8 cellular contexts compared by ENCODE assay signal in genomic region chr7:98878365-98879197, GRCh38. TPM values are rescaled to one million over a fixed set of nuclear protein-coding genes. Genes with fewer than 3 reads are reported as not detected.
DNase-seq lines count a peak whose midpoint lies in the region; ATAC-seq and TF ChIP-seq lines count a peak whose summit lies in the region.

TSS of gene TRRAP (plus strand) at chr7:98878532. CDS start at chr7:98881151, 2,619 bp downstream.

- DNase-seq in COLO829 (ENCODE audit: low spot score) (peak; percentile 63), PC-3 (peak; percentile 63), fibroblast of peridontal ligament (ENCODE audit: extremely low read depth) (peak; percentile 59)
- DNase-seq in activated T-helper 2 cell treated with anti-CD3 and anti-CD28 coated beads, Interferon-gamma antibody, Interleukin-2, Interleukin-4, amounts not matched to agents 10 μg/mL and 5 μg/mL and 100 μg/mL, durations not matched to agents 14 hours and 24 hours and 36 hours (ENCODE audit: low spot score) = peak; percentile 72
- DNase-seq in natural killer cell treated with Interleukin-12 subunit alpha and Interleukin-12 subunit beta and Interleukin-15 and Interleukin-18, amount 100 ng/mL, for 72 hours (ENCODE audit: low spot score) = peak; percentile 82
- peak; percentile 83 for DNase-seq in stimulated activated naive CD8-positive, alpha-beta T cell treated with anti-CD3 and anti-CD28 coated beads, Interleukin-15, Interleukin-2, amounts not matched to agents 100 U/mL and 50 U/mL, for 24 hours

- peak; percentile 58 for ATAC-seq in GM19372 (IDR thresholded peaks at IDR 0.05; ENCODE audit: low read depth, unreplicated experiment)
- peak; percentile 39 for ATAC-seq in HG03558 (IDR thresholded peaks at IDR 0.05; ENCODE audit: extremely low read depth, unreplicated experiment)
- peak; percentile 87 for ATAC-seq in PC-3
- ATAC-seq in natural killer cell treated with Interleukin-12 subunit alpha and Interleukin-12 subunit beta and Interleukin-15 and Interleukin-18, amount 100 ng/mL, for 72 hours = peak; percentile 88 to 89
- ATAC-seq in stimulated activated naive CD8-positive, alpha-beta T cell treated with anti-CD3 and anti-CD28 coated beads, Interleukin-15, Interleukin-2, amounts not matched to agents 100 U/mL and 50 U/mL, for 24 hours = peak; percentile 81

- CTCF ChIA-PET in PC-3 (lab: Charles Lee) = no interaction called here

- H3K4me1 Mint-ChIP-seq in activated T-helper 2 cell treated with anti-CD3 and anti-CD28 coated beads, Interferon-gamma antibody, Interleukin-2, Interleukin-4, amounts not matched to agents 10 μg/mL and 5 μg/mL and 100 μg/mL, durations not matched to agents 14 hours and 24 hours and 36 hours (ENCODE audit: low read depth) = peaks cover 11% of the 10 kb centered on the region
- peaks cover 0 to 9% of the 10 kb centered on the region in 2 donors for H3K4me1 Mint-ChIP-seq in natural killer cell treated with Interleukin-12 subunit alpha and Interleukin-12 subunit beta and Interleukin-15 and Interleukin-18, amount 100 ng/mL, for 72 hours (ENCODE audit: low read depth in 2 of 2)

- H3K9me2 ChIP-seq in PC-3 (replicated peaks; ENCODE audit: low read length) = no peaks in the 10 kb centered on the region

- no peaks in the 10 kb centered on the region for H3K27me3 ChIP-seq in PC-3 (ENCODE audit: low read length)

- peak within 1 kb of the TSS; percentile 85 for H3K27ac Mint-ChIP-seq in activated T-helper 2 cell treated with anti-CD3 and anti-CD28 coated beads, Interferon-gamma antibody, Interleukin-2, Interleukin-4, amounts not matched to agents 10 μg/mL and 5 μg/mL and 100 μg/mL, durations not matched to agents 14 hours and 24 hours and 36 hours
- H3K27ac Mint-ChIP-seq in natural killer cell treated with Interleukin-12 subunit alpha and Interleukin-12 subunit beta and Interleukin-15 and Interleukin-18, amount 100 ng/mL, for 72 hours = peak within 1 kb of the TSS; percentile 85 to 93

- peaks cover 26% of the 10 kb centered on the region for H3K36me3 Mint-ChIP-seq in activated T-helper 2 cell treated with anti-CD3 and anti-CD28 coated beads, Interferon-gamma antibody, Interleukin-2, Interleukin-4, amounts not matched to agents 10 μg/mL and 5 μg/mL and 100 μg/mL, durations not matched to agents 14 hours and 24 hours and 36 hours (ENCODE audit: low read depth)
- no peaks in the 10 kb centered on the region for H3K36me3 Mint-ChIP-seq in natural killer cell treated with Interleukin-12 subunit alpha and Interleukin-12 subunit beta and Interleukin-15 and Interleukin-18, amount 100 ng/mL, for 72 hours

- POLR2A ChIA-PET in PC-3 (lab: Charles Lee; ENCODE audit: unreplicated experiment) = interaction anchor here (0.6 kb wide), 2 partner anchors 17 to 90 kb away, joined by 3 to 5 read pairs; no protein-coding TSS in a partner anchor

- H3K36me3 ChIP-seq in PC-3 (ENCODE audit: low read depth, low read length) = peaks cover 17% of the 10 kb centered on the region

- peak; percentile 76 for TF ChIP-seq CTCF in PC-3 (conservative IDR thresholded peaks at IDR 0.05; ENCODE audit: low read depth, low read length)

- peak within 1 kb of the TSS; percentile 99 for H3K4me3 ChIP-seq in PC-3 (ENCODE audit: low read length)

- no peaks in the 10 kb centered on the region for H3F3A ChIP-seq in PC-3 (ENCODE audit: low read length, unreplicated experiment)

- peaks cover 6% of the 10 kb centered on the region; the same call in 1 of the 2 replicates for H4K20me1 ChIP-seq in PC-3 (ENCODE audit: low read length)

- H2AFZ ChIP-seq in PC-3 (ENCODE audit: low read length) = peak within 1 kb of the TSS; percentile 86

- peaks cover 3% of the 10 kb centered on the region for H3K27me3 Mint-ChIP-seq in activated T-helper 2 cell treated with anti-CD3 and anti-CD28 coated beads, Interferon-gamma antibody, Interleukin-2, Interleukin-4, amounts not matched to agents 10 μg/mL and 5 μg/mL and 100 μg/mL, durations not matched to agents 14 hours and 24 hours and 36 hours (ENCODE audit: low read depth)
- no peaks in the 10 kb centered on the region for H3K27me3 Mint-ChIP-seq in natural killer cell treated with Interleukin-12 subunit alpha and Interleukin-12 subunit beta and Interleukin-15 and Interleukin-18, amount 100 ng/mL, for 72 hours

- peaks cover 25% of the 10 kb centered on the region for H3K79me2 ChIP-seq in PC-3 (ENCODE audit: low read length)

- H3K9me3 ChIP-seq in PC-3 (ENCODE audit: low read length) = no peaks in the 10 kb centered on the region

- H3K4me1 ChIP-seq in PC-3 (ENCODE audit: insufficient read depth, low read length) = peaks cover 7% of the 10 kb centered on the region

- intact Hi-C loops in PC-3 (cut with micrococcal nuclease) = loop anchor here (1.0 kb wide), 1 partner anchor 35 kb away; no protein-coding TSS in a partner anchor
- intact Hi-C loops in activated T-helper 2 cell treated with anti-CD3 and anti-CD28 coated beads, Interferon-gamma antibody, Interleukin-2, Interleukin-4, amounts not matched to agents 10 μg/mL and 5 μg/mL and 100 μg/mL, durations not matched to agents 14 hours and 24 hours and 36 hours (cut with micrococcal nuclease) = no loop called here

- 0 out of 2 replicates have a peak within 1 kb of the TSS, but pooled peaks have one; percentile 18 for H3K27ac ChIP-seq in PC-3 (ENCODE audit: low read length)

- BruUV-seq in PC-3 (replicated peaks; lab: Mats Ljungman, UMichigan) = no TSS peak

- peak within 1 kb of the TSS; percentile 95 for H3K4me2 ChIP-seq in PC-3 (ENCODE audit: low read length)

- H3K4me3 Mint-ChIP-seq in activated T-helper 2 cell treated with anti-CD3 and anti-CD28 coated beads, Interferon-gamma antibody, Interleukin-2, Interleukin-4, amounts not matched to agents 10 μg/mL and 5 μg/mL and 100 μg/mL, durations not matched to agents 14 hours and 24 hours and 36 hours (ENCODE audit: low read depth) = peak within 1 kb of the TSS; percentile 91
- H3K4me3 Mint-ChIP-seq in natural killer cell treated with Interleukin-12 subunit alpha and Interleukin-12 subunit beta and Interleukin-15 and Interleukin-18, amount 100 ng/mL, for 72 hours = peak within 1 kb of the TSS; percentile 91

- no peaks in the 10 kb centered on the region for H3K9me3 Mint-ChIP-seq in activated T-helper 2 cell treated with anti-CD3 and anti-CD28 coated beads, Interferon-gamma antibody, Interleukin-2, Interleukin-4, amounts not matched to agents 10 μg/mL and 5 μg/mL and 100 μg/mL, durations not matched to agents 14 hours and 24 hours and 36 hours
- no peaks in the 10 kb centered on the region for H3K9me3 Mint-ChIP-seq in natural killer cell treated with Interleukin-12 subunit alpha and Interleukin-12 subunit beta and Interleukin-15 and Interleukin-18, amount 100 ng/mL, for 72 hours

- peak within 1 kb of the TSS; percentile 96 for H3K9ac ChIP-seq in PC-3 (ENCODE audit: low read length)

RNA-seq across cellular contexts. Expression of gene TRRAP, which starts in this region (rescaled TPM):
- 17.7 and 27.1 TPM in 2 replicates for total RNA-seq in PC-3 (2014; rRNA removed)
- total RNA-seq in activated T-helper 2 cell treated with anti-CD3 and anti-CD28 coated beads, Interferon-gamma antibody, Interleukin-2, Interleukin-4, amounts not matched to agents 10 μg/mL and 5 μg/mL and 100 μg/mL, durations not matched to agents 14 hours and 24 hours and 36 hours = 58.6 and 59.1 TPM in 2 replicates
- total RNA-seq in natural killer cell treated with Interleukin-12 subunit alpha and Interleukin-12 subunit beta and Interleukin-15 and Interleukin-18, amount 100 ng/mL, for 72 hours = 10 to 100 TPM; 57.9 to 78.3 TPM

Comparison
In these comparisons a context has a peak if more than half of its experiments do, and no peak if none do; other contexts are left out.
1. Peak in every context shown above with its lines: DNase-seq, ATAC-seq, H3K4me3 ChIP-seq and H3K27ac ChIP-seq.